In the genomic region with DNA sequence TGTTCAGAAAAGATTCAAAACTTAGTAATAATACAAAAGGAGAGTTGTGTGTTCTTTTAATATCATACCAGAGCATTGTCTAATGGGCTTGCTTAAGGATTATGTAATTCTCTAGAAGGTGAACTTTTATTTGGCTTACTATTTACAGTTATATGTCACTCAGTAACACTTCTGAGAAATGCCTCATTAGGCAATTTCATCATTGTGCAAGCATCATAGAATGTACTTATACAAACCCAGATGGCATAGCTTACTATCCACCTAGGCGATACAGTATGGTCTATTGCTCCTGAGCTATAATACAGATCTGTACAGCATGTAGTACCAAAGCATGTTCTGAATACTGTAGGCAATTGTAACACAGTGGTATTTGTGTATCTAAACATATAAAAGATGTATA, we compare ENCODE assay signal across 16 cellular contexts.
"Had no signal": no experiment of that assay in that cellular context is flagged by ENCODE, and none has a peak within 500 bp of the region (broad histone marks: within the 10 kb centered on the region; RNA-seq: fewer than 3 reads in every experiment).

No MANE protein-coding gene starts in this region.

- H3K9me3 ChIP-seq: breast epithelium had no signal

- H3K36me3 ChIP-seq: breast epithelium had no signal

- H3K4me1 ChIP-seq: breast epithelium had no signal

- H3K27ac ChIP-seq: breast epithelium, epithelial cell of prostate had no signal

- DNase-seq: activated CD4-positive, alpha-beta T cell treated with anti-CD3 and anti-CD28 coated beads, Interleukin-2, amount 50 U/mL, for 1 hour; activated CD8-positive, alpha-beta memory T cell treated with anti-CD3 and anti-CD28 coated beads for 24 hours; activated naive CD4-positive, alpha-beta T cell treated with Interleukin-2 at 50 U/mL for 16 hours; aorta; dermis blood vessel endothelial cell; effector memory CD8-positive, alpha-beta T cell; hippocampal formation; kidney; left ventricle myocardium superior; midbrain; stimulated activated naive CD8-positive, alpha-beta T cell treated with anti-CD3 and anti-CD28 coated beads, Interleukin-15, amount 100 ng/mL, for 72 hours; T-helper 9 cell had no signal

- H3K27me3 ChIP-seq: breast epithelium had no signal

- H3K4me3 ChIP-seq: breast epithelium had no signal

- ATAC-seq: activated CD4-positive, CD25-positive, alpha-beta regulatory T cell treated with anti-CD3 and anti-CD28 coated beads, Interleukin-2, amount 50 U/mL, for 24 hours; effector memory CD8-positive, alpha-beta T cell; left ventricle myocardium superior; sciatic nerve; stimulated activated naive CD8-positive, alpha-beta T cell treated with anti-CD3 and anti-CD28 coated beads, Interleukin-15, amount 100 ng/mL, for 72 hours had no signal
